1 cellular context compared by ENCODE assay signal in genomic region chr5:14700478-14701436, GRCh38.
TF ChIP-seq lines count a peak whose summit lies in the region.

No MANE protein-coding gene starts in this region.

TF ChIP-seq in K562, 482 proteins besides CTCF, POLR2A, EP300 and RAD21 (continued from another document):
- TF ChIP-seq, protein P1, sequence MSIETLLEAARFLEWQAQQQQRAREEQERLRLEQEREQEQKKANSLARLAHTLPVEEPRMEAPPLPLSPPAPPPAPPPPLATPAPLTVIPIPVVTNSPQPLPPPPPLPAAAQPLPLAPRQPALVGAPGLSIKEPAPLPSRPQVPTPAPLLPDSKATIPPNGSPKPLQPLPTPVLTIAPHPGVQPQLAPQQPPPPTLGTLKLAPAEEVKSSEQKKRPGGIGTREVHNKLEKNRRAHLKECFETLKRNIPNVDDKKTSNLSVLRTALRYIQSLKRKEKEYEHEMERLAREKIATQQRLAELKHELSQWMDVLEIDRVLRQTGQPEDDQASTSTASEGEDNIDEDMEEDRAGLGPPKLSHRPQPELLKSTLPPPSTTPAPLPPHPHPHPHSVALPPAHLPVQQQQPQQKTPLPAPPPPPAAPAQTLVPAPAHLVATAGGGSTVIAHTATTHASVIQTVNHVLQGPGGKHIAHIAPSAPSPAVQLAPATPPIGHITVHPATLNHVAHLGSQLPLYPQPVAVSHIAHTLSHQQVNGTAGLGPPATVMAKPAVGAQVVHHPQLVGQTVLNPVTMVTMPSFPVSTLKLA (conservative IDR thresholded peaks at IDR 0.05): no peak
